28 cellular contexts compared by ENCODE assay signal in genomic region chr11:86431258-86431657, GRCh38. TPM values are rescaled to one million over a fixed set of nuclear protein-coding genes. Genes with fewer than 3 reads are reported as not detected.
A peak's percentile ranks its signal among the peaks of the same experiment; 100 is the strongest.
DNase-seq lines count a peak whose midpoint lies in the region; ATAC-seq and TF ChIP-seq lines count a peak whose summit lies in the region.
"Had no signal": no experiment of that assay in that cellular context is flagged by ENCODE, and none has a peak within 500 bp of the region (broad histone marks: within the 10 kb centered on the region; RNA-seq: fewer than 3 reads in every experiment).

No MANE protein-coding gene starts in this region.

- no peaks in the 10 kb centered on the region for H3K36me3 ChIP-seq in naive thymus-derived CD4-positive, alpha-beta T cell (ENCODE audit: control insufficient read depth in 2 of 3, insufficient read depth in 3 of 3, low read length in 3 of 3)
- H3K36me3 ChIP-seq: BLaER1, cardiac muscle cell, right atrium auricular region had no signal

- no peaks in the 10 kb centered on the region for H3K4me1 Mint-ChIP-seq in activated CD4-positive, alpha-beta T cell treated with anti-CD3 and anti-CD28 coated beads, Interleukin-2, amount 10 ng/mL, durations not matched to agents 7 days and 5 days
- no peaks in the 10 kb centered on the region for H3K4me1 Mint-ChIP-seq in activated B cell treated with CpG ODN at 0.5 μM for 24 hours
- no peaks in the 10 kb centered on the region for H3K4me1 Mint-ChIP-seq in naive thymus-derived CD4-positive, alpha-beta T cell
- no peaks in the 10 kb centered on the region for H3K4me1 Mint-ChIP-seq in H9

- H3K56ac ChIP-seq in H9 (ENCODE audit: insufficient read length, low read depth, low read length): no peak overlapping the region

- H3K23me2 ChIP-seq in H9 (ENCODE audit: insufficient read length, low read depth, low read length, poor library complexity, severe bottlenecking): no peaks in the 10 kb centered on the region

- H3K23ac ChIP-seq in H9 (ENCODE audit: insufficient read length, low read depth, low read length): no peak overlapping the region

- H2BK12ac ChIP-seq in H9 (ENCODE audit: insufficient read length, low read depth, low read length): no peak overlapping the region

- H3K79me2 ChIP-seq in H9 (ENCODE audit: insufficient read depth, low read length): no peaks in the 10 kb centered on the region

- H3T11ph ChIP-seq in H9 (ENCODE audit: low read length): no peak overlapping the region

- no peak overlapping the region for H2BK5ac ChIP-seq in H9 (ENCODE audit: insufficient read length, low read length)

- no peak overlapping the region for H2BK15ac ChIP-seq in H9 (ENCODE audit: low read depth, low read length)

- TF ChIP-seq CTCF in activated B cell treated with CpG ODN at 0.5 μM for 24 hours (IDR thresholded peaks at IDR 0.05) (no peak), coronary artery (IDR thresholded peaks at IDR 0.05) (no peak), H9 (conservative IDR thresholded peaks at IDR 0.05) (no peak)

- H3K27me3 Mint-ChIP-seq in activated CD4-positive, alpha-beta T cell treated with anti-CD3 and anti-CD28 coated beads, Interleukin-2, amount 10 ng/mL, durations not matched to agents 7 days and 5 days: peaks cover 12% of the 10 kb centered on the region
- H3K27me3 Mint-ChIP-seq in activated B cell treated with CpG ODN at 0.5 μM for 24 hours (peaks cover 2% of the 10 kb centered on the region), H9 (ENCODE audit: low read depth) (no peaks in the 10 kb centered on the region)
- peaks cover 0 to 16% (median 0%) of the 10 kb centered on the region in 5 donors for H3K27me3 Mint-ChIP-seq in naive thymus-derived CD4-positive, alpha-beta T cell

- no peak overlapping the region for H4K5ac ChIP-seq in H9 (ENCODE audit: insufficient read length, low read depth, low read length)

- no peaks in the 10 kb centered on the region for H3K4me1 ChIP-seq in naive thymus-derived CD4-positive, alpha-beta T cell (ENCODE audit: control insufficient read depth in 2 of 2, insufficient read depth in 2 of 2, low read length in 2 of 2)
- no peaks in the 10 kb centered on the region for H3K4me1 ChIP-seq in H9 (ENCODE audit: insufficient read depth, low read length)
- H3K4me1 ChIP-seq: A549, BLaER1, right atrium auricular region had no signal

- no CpG with 5 or more reads among the region's 37 CpGs for WGBS in H9 (ENCODE audit: extremely low coverage, insufficient read length, low lambda C conversion rate)

- H4K8ac ChIP-seq in H9 (replicated peaks; ENCODE audit: insufficient read length, low read depth, low read length): no peak overlapping the region

- H3K4ac ChIP-seq in H9 (ENCODE audit: low read depth, low read length): no peak overlapping the region

- H3K18ac ChIP-seq in H9 (ENCODE audit: insufficient read length, low read depth, low read length): no peak overlapping the region

- H3K9ac ChIP-seq in H9 (ENCODE audit: extremely low read depth, insufficient read length, low read length): no peak overlapping the region
- H3K9ac ChIP-seq: BLaER1, GM23248 had no signal

- H4K91ac ChIP-seq in H9 (ENCODE audit: insufficient read length, low read depth, low read length): no peak overlapping the region

- H3K4me2 ChIP-seq in H9 (ENCODE audit: insufficient read depth, insufficient read length, low read length): no peak overlapping the region
- H3K4me2 ChIP-seq: A549, BLaER1 had no signal

- intact Hi-C loops in activated B cell treated with CpG ODN at 0.5 μM for 24 hours (cut with micrococcal nuclease): no loop called here
- intact Hi-C loops in naive thymus-derived CD4-positive, alpha-beta T cell (cut with micrococcal nuclease): no loop called here

- H4K20me1 ChIP-seq in H9 (ENCODE audit: control insufficient read depth, insufficient read depth, insufficient read length): no peaks in the 10 kb centered on the region
- H4K20me1 ChIP-seq: BLaER1 had no signal

- H3K4me3 ChIP-seq in naive thymus-derived CD4-positive, alpha-beta T cell (ENCODE audit: low read length): no peak overlapping the region
- no peak overlapping the region for H3K4me3 ChIP-seq in coronary artery
- H3K4me3 ChIP-seq: A549, BLaER1, cardiac muscle cell, GM23248, lung, right atrium auricular region had no signal

- H3K14ac ChIP-seq in H9 (ENCODE audit: insufficient read depth, low read length): no peak overlapping the region

- DNase-seq in activated CD4-positive, alpha-beta T cell treated with anti-CD3 and anti-CD28 coated beads, Interleukin-2, amount 10 ng/mL, durations not matched to agents 7 days and 5 days: no peak
- DNase-seq in activated CD4-positive, alpha-beta T cell treated with anti-CD3 and anti-CD28 coated beads, Interleukin-2, amount 50 U/mL, for 1 hour: no peak
- DNase-seq in activated B cell treated with CpG ODN at 0.5 μM for 24 hours (no peak), coronary artery (ENCODE audit: low spot score) (no peak), H9 (no peak)
- no peak for DNase-seq in naive thymus-derived CD4-positive, alpha-beta T cell
- DNase-seq: activated effector memory CD4-positive, alpha-beta T cell treated with anti-CD3 and anti-CD28 coated beads, Interleukin-2, amount 50 U/mL, for 16 hours; amygdala; EL; foreskin fibroblast; GM23248; islet precursor cell; NCI-H187 treated with DMSO at 0.1 percent for 48 hours; NCI-H2227 treated with DMSO at 0.1 percent for 48 hours; NCI-H82; OCI-M1; Right ventricle myocardium superior; stimulated activated CD4-positive, alpha-beta T cell treated with anti-CD3 and anti-CD28 coated beads, Interleukin-12 subunit alpha, Interleukin-12 subunit beta, amount 100 ng/mL, for 4 hours; stimulated activated CD8-positive, alpha-beta memory T cell treated with anti-CD3 and anti-CD28 coated beads, Interleukin-4, amount 100 ng/mL, for 48 hours had no signal

- peak overlapping the region; percentile 47 for H3K4me3 Mint-ChIP-seq in activated CD4-positive, alpha-beta T cell treated with anti-CD3 and anti-CD28 coated beads, Interleukin-2, amount 10 ng/mL, durations not matched to agents 7 days and 5 days
- H3K4me3 Mint-ChIP-seq in activated B cell treated with CpG ODN at 0.5 μM for 24 hours (peak overlapping the region; percentile 47), H9 (no peak overlapping the region)
- peak overlapping the region in 7 of 10 donors; percentile 18 to 71 (median 35) for H3K4me3 Mint-ChIP-seq in naive thymus-derived CD4-positive, alpha-beta T cell

- no peak overlapping the region for H2BK20ac ChIP-seq in H9 (ENCODE audit: low read depth, low read length, poor library complexity, severe bottlenecking)

- no peaks in the 10 kb centered on the region for H3K9me3 ChIP-seq in naive thymus-derived CD4-positive, alpha-beta T cell (ENCODE audit: control insufficient read depth in 2 of 3, low read length in 3 of 3)
- H3K9me3 ChIP-seq in H9 (ENCODE audit: control insufficient read depth, low read depth, low read length): no peaks in the 10 kb centered on the region

- CTCF ChIA-PET in activated CD4-positive, alpha-beta T cell treated with anti-CD3 and anti-CD28 coated beads, Interleukin-2, amount 10 ng/mL, durations not matched to agents 7 days and 5 days (lab: Charles Lee): no interaction called here
- CTCF ChIA-PET in activated B cell treated with CpG ODN at 0.5 μM for 24 hours (lab: Charles Lee): no interaction called here
- CTCF ChIA-PET in naive thymus-derived CD4-positive, alpha-beta T cell (lab: Charles Lee): interaction anchor here (0.7 kb wide), 1 partner anchor 31 kb away, joined by 3 read pairs; no protein-coding TSS in a partner anchor

- H2AK5ac ChIP-seq in H9 (ENCODE audit: insufficient read length, low read length): no peak overlapping the region

- no peaks in the 10 kb centered on the region for H3K79me1 ChIP-seq in H9 (ENCODE audit: insufficient read depth, low read depth, low read length, poor library complexity, severe bottlenecking)

- POLR2A ChIA-PET in activated CD4-positive, alpha-beta T cell treated with anti-CD3 and anti-CD28 coated beads, Interleukin-2, amount 10 ng/mL, durations not matched to agents 7 days and 5 days (lab: Charles Lee): no interaction called here
- POLR2A ChIA-PET in activated B cell treated with CpG ODN at 0.5 μM for 24 hours (lab: Charles Lee): no interaction called here
- POLR2A ChIA-PET in naive thymus-derived CD4-positive, alpha-beta T cell (lab: Charles Lee): no interaction called here

- H3K27ac ChIP-seq in naive thymus-derived CD4-positive, alpha-beta T cell (ENCODE audit: low read depth, low read length): no peak overlapping the region
- H3K27ac ChIP-seq in coronary artery: no peak overlapping the region
- no peak overlapping the region for H3K27ac ChIP-seq in H9 (ENCODE audit: insufficient read length, low read depth, low read length)
- H3K27ac ChIP-seq: A549, BLaER1, cardiac muscle cell, epithelial cell of prostate, GM23248, right atrium auricular region, VCaP had no signal

- H2AFZ ChIP-seq in H9 (ENCODE audit: low read length): no peak overlapping the region
- H2AFZ ChIP-seq: GM23248 had no signal

- H3K9me3 Mint-ChIP-seq in activated CD4-positive, alpha-beta T cell treated with anti-CD3 and anti-CD28 coated beads, Interleukin-2, amount 10 ng/mL, durations not matched to agents 7 days and 5 days: peaks cover 8% of the 10 kb centered on the region
- H3K9me3 Mint-ChIP-seq in activated B cell treated with CpG ODN at 0.5 μM for 24 hours (peaks cover 6% of the 10 kb centered on the region), H9 (peaks cover 5 to 6% of the 10 kb centered on the region in 2 experiments; a peak in 2 of 5 replicates)
- peaks cover 0 to 35% (median 5%) of the 10 kb centered on the region in 11 donors for H3K9me3 Mint-ChIP-seq in naive thymus-derived CD4-positive, alpha-beta T cell

- H3K27ac Mint-ChIP-seq in activated CD4-positive, alpha-beta T cell treated with anti-CD3 and anti-CD28 coated beads, Interleukin-2, amount 10 ng/mL, durations not matched to agents 7 days and 5 days: peak overlapping the region; percentile 52
- H3K27ac Mint-ChIP-seq in activated B cell treated with CpG ODN at 0.5 μM for 24 hours (no peak overlapping the region), H9 (no peak overlapping the region)
- H3K27ac Mint-ChIP-seq in naive thymus-derived CD4-positive, alpha-beta T cell: peak overlapping the region in 1 of 9 donors; percentile 60

- no peak overlapping the region for H2BK120ac ChIP-seq in H9 (ENCODE audit: low read depth, low read length, poor library complexity, severe bottlenecking)

- H3K27me3 ChIP-seq in naive thymus-derived CD4-positive, alpha-beta T cell (ENCODE audit: control insufficient read depth in 2 of 2, insufficient read depth in 2 of 2, low read length in 2 of 2): no peaks in the 10 kb centered on the region
- H3K27me3 ChIP-seq in H9 (ENCODE audit: insufficient read depth, low read length): no peaks in the 10 kb centered on the region
- H3K27me3 ChIP-seq: BLaER1, cardiac muscle cell, right atrium auricular region had no signal

- H3K36me3 Mint-ChIP-seq in activated CD4-positive, alpha-beta T cell treated with anti-CD3 and anti-CD28 coated beads, Interleukin-2, amount 10 ng/mL, durations not matched to agents 7 days and 5 days (ENCODE audit: low read depth): no peaks in the 10 kb centered on the region
- no peaks in the 10 kb centered on the region for H3K36me3 Mint-ChIP-seq in activated B cell treated with CpG ODN at 0.5 μM for 24 hours (ENCODE audit: low read depth)
- H3K36me3 Mint-ChIP-seq in naive thymus-derived CD4-positive, alpha-beta T cell: peaks cover 0 to 29% (median 8%) of the 10 kb centered on the region in 5 donors
- H3K36me3 Mint-ChIP-seq in H9 (ENCODE audit: insufficient read depth in 1 of 3, low read depth in 3 of 3): peaks cover 0 to 6% (median 6%) of the 10 kb centered on the region in 3 experiments; a peak in 1 of 7 replicates

- peak; percentile 52 for ATAC-seq in GM21423 (IDR thresholded peaks at IDR 0.05; ENCODE audit: unreplicated experiment)
- no peak for ATAC-seq in activated B cell treated with CpG ODN at 0.5 μM for 24 hours (ENCODE audit: low read depth)
- ATAC-seq in naive thymus-derived CD4-positive, alpha-beta T cell: no peak
- no peak for ATAC-seq in GM21825 (IDR thresholded peaks at IDR 0.05; ENCODE audit: unreplicated experiment)
- ATAC-seq: A549 had no signal

RNA-seq across cellular contexts. Expression of gene CCDC81, which starts 56.6 kb away (rescaled TPM):
- under 1 TPM; 0.64 to 0.94 TPM for total RNA-seq in activated CD4-positive, alpha-beta T cell treated with anti-CD3 and anti-CD28 coated beads, Interleukin-2, amount 10 ng/mL, durations not matched to agents 7 days and 5 days
- total RNA-seq in activated B cell treated with CpG ODN at 0.5 μM for 24 hours (0.61 and 0.82 TPM in 2 replicates), H9 (2021) (0.20 and 0.52 TPM in 2 replicates)
- 1 to 10 TPM in 1 of 5 experiments, under 1 TPM in 4; 0.65 to 1.2 (median 0.86) TPM for total RNA-seq in naive thymus-derived CD4-positive, alpha-beta T cell
- under 1 TPM in 1 of 2 donors, not detected in 1; 0.12 TPM for polyA plus RNA-seq in naive thymus-derived CD4-positive, alpha-beta T cell

Comparison
In these comparisons a context has a peak if more than half of its experiments do, and no peak if none do; other contexts are left out.
1. H3K4me3 Mint-ChIP-seq: peak in activated CD4-positive, alpha-beta T cell treated with anti-CD3 and anti-CD28 coated beads, Interleukin-2, amount 10 ng/mL, durations not matched to agents 7 days and 5 days (single experiment), activated B cell treated with CpG ODN at 0.5 μM for 24 hours (single experiment) and naive thymus-derived CD4-positive, alpha-beta T cell (7 of 10); none in H9 (0 of 2).